25 cellular contexts compared by ENCODE assay signal in genomic region chrX:132043977-132044376, GRCh38.
"Had no signal": no experiment of that assay in that cellular context is flagged by ENCODE, and none has a peak within 500 bp of the region (broad histone marks: within the 10 kb centered on the region; RNA-seq: fewer than 3 reads in every experiment).

No MANE protein-coding gene starts in this region.

- H3K9me3 Mint-ChIP-seq: activated B cell treated with CpG ODN at 0.5 μM for 24 hours; activated CD4-positive, alpha-beta memory T cell treated with anti-CD3 and anti-CD28 coated beads, Interleukin-2, amount 10 ng/mL, durations not matched to agents 7 days and 5 days; activated CD4-positive, alpha-beta T cell treated with anti-CD3 and anti-CD28 coated beads, Interleukin-2, amount 10 ng/mL, durations not matched to agents 7 days and 5 days; activated naive CD4-positive, alpha-beta T cell treated with anti-CD3 and anti-CD28 coated beads, Interleukin-2, amount 50 U/mL, for 72 hours; activated naive CD8-positive, alpha-beta T cell treated with anti-CD3 and anti-CD28 coated beads, Interleukin-2, amount 50 U/mL, for 24 hours had no signal

- H3K27ac Mint-ChIP-seq: activated B cell treated with CpG ODN at 0.5 μM for 24 hours; activated CD4-positive, alpha-beta memory T cell treated with anti-CD3 and anti-CD28 coated beads, Interleukin-2, amount 10 ng/mL, durations not matched to agents 7 days and 5 days; activated CD4-positive, alpha-beta T cell treated with anti-CD3 and anti-CD28 coated beads, Interleukin-2, amount 10 ng/mL, durations not matched to agents 7 days and 5 days; activated naive CD8-positive, alpha-beta T cell treated with anti-CD3 and anti-CD28 coated beads, Interleukin-2, amount 50 U/mL, for 24 hours; T-helper 17 cell had no signal

- H3K27me3 Mint-ChIP-seq: activated B cell treated with CpG ODN at 0.5 μM for 24 hours; activated CD4-positive, alpha-beta memory T cell treated with anti-CD3 and anti-CD28 coated beads, Interleukin-2, amount 10 ng/mL, durations not matched to agents 7 days and 5 days; activated CD4-positive, alpha-beta T cell treated with anti-CD3 and anti-CD28 coated beads, Interleukin-2, amount 10 ng/mL, durations not matched to agents 7 days and 5 days; activated naive CD8-positive, alpha-beta T cell treated with anti-CD3 and anti-CD28 coated beads, Interleukin-2, amount 50 U/mL, for 24 hours; T-helper 17 cell had no signal

- H3K36me3 Mint-ChIP-seq: activated naive CD4-positive, alpha-beta T cell treated with anti-CD3 and anti-CD28 coated beads, Interleukin-2, amount 50 U/mL, for 72 hours had no signal

- H3K4me3 Mint-ChIP-seq: activated B cell treated with CpG ODN at 0.5 μM for 24 hours; activated CD4-positive, alpha-beta memory T cell treated with anti-CD3 and anti-CD28 coated beads, Interleukin-2, amount 10 ng/mL, durations not matched to agents 7 days and 5 days; activated CD4-positive, alpha-beta T cell treated with anti-CD3 and anti-CD28 coated beads, Interleukin-2, amount 10 ng/mL, durations not matched to agents 7 days and 5 days; activated naive CD8-positive, alpha-beta T cell treated with anti-CD3 and anti-CD28 coated beads, Interleukin-2, amount 50 U/mL, for 24 hours; T-helper 17 cell had no signal

- H3K4me3 ChIP-seq: ascending aorta, body of pancreas, coronary artery, MG63, PC-9 had no signal

- DNase-seq: activated B cell treated with CpG ODN at 0.5 μM for 24 hours; activated CD4-positive, alpha-beta memory T cell treated with anti-CD3 and anti-CD28 coated beads, Interleukin-2, amount 10 ng/mL, durations not matched to agents 7 days and 5 days; activated CD4-positive, alpha-beta T cell treated with anti-CD3 and anti-CD28 coated beads, Interleukin-2, amount 10 ng/mL, durations not matched to agents 7 days and 5 days; activated CD8-positive, alpha-beta memory T cell treated with anti-CD3 and anti-CD28 coated beads, Interleukin-2, amount 50 U/mL, for 48 hours; activated effector memory CD4-positive, alpha-beta T cell treated with anti-CD3 and anti-CD28 coated beads, Interleukin-2, amount 50 U/mL, for 16 hours; activated naive CD4-positive, alpha-beta T cell treated with Interleukin-2 at 50 U/mL for 16 hours; activated naive CD8-positive, alpha-beta T cell treated with anti-CD3 and anti-CD28 coated beads, Interleukin-2, amount 50 U/mL, for 24 hours; activated T-cell treated with anti-CD3 and anti-CD28 coated beads, Interleukin-2, amount 50 U/mL, for 1 hour; amniotic stem cell; body of pancreas; central memory CD4-positive, alpha-beta T cell; MG63; NCI-H1105 treated with DMSO at 0.1 percent for 48 hours; NCI-H1436 treated with DMSO at 0.1 percent for 48 hours; NCI-H187; NCI-H2081 treated with DMSO at 0.1 percent for 48 hours; NCI-H446; NCI-H524; PC-9; SIG-M5; T-helper 17 cell; T-helper 9 cell had no signal

- H3K4me1 ChIP-seq: ascending aorta, body of pancreas had no signal

- H3K27ac ChIP-seq: ascending aorta, body of pancreas, coronary artery, PC-9 had no signal

- ATAC-seq: activated naive CD4-positive, alpha-beta T cell treated with anti-CD3 and anti-CD28 coated beads, Interleukin-2, amount 50 U/mL, for 72 hours; activated naive CD8-positive, alpha-beta T cell treated with anti-CD3 and anti-CD28 coated beads, Interleukin-2, amount 50 U/mL, for 24 hours; body of pancreas; T-helper 17 cell had no signal

- H3K36me3 ChIP-seq: ascending aorta, MG63 had no signal

- H3K9me3 ChIP-seq: ascending aorta, body of pancreas, MG63 had no signal
